ENCODE assay signal across 17 cellular contexts in genomic region chr22:37430941-37431340, GRCh38. TPM values are rescaled to one million over a fixed set of nuclear protein-coding genes. Genes with fewer than 3 reads are reported as not detected.
"Had no signal": no experiment of that assay in that cellular context is flagged by ENCODE, and none has a peak within 500 bp of the region (broad histone marks: within the 10 kb centered on the region; RNA-seq: fewer than 3 reads in every experiment).

No MANE protein-coding gene starts in this region.

- H3K4me3 ChIP-seq: gastroesophageal sphincter, left ventricle myocardium inferior had no signal

- ATAC-seq: gastroesophageal sphincter, natural killer cell had no signal

- H3K4me3 Mint-ChIP-seq: activated B cell treated with CpG ODN at 0.5 μM for 24 hours; activated T-helper 1 cell treated with anti-CD3 and anti-CD28 coated beads, Interleukin-12 subunit alpha, Interleukin-12 subunit beta, Interleukin-2, Interleukin-4 antibody, amounts not matched to agents 30 ng/mL and 10 ng/mL and 1 ng/mL, durations not matched to agents 14 hours and 24 hours and 36 hours; dendritic cell treated with granulocyte-macrophage colony-stimulating factor and Interleukin-4, amounts not matched to agents 40 ng/mL and 50 ng/mL, for 4 days; natural killer cell had no signal

- DNase-seq: activated B cell treated with CpG ODN at 0.5 μM for 24 hours; activated CD4-positive, alpha-beta T cell treated with anti-CD3 and anti-CD28 coated beads for 48 hours; activated CD8-positive, alpha-beta memory T cell treated with anti-CD3 and anti-CD28 coated beads for 24 hours; aorta; effector memory CD4-positive, alpha-beta T cell; left ventricle myocardium inferior; mesendoderm; natural killer cell; stimulated activated CD4-positive, alpha-beta T cell treated with anti-CD3 and anti-CD28 coated beads, Interleukin-15, amount 100 ng/mL, for 24 hours; stimulated activated CD4-positive, alpha-beta T cell treated with anti-CD3 and anti-CD28 coated beads, Interleukin-4, amount 100 ng/mL, for 24 hours; stimulated activated naive CD4-positive, alpha-beta T cell treated with Interleukin-2 at 50 U/mL for 16 hours; substantia nigra; trophoblast cell had no signal

- H3K9me3 ChIP-seq: left ventricle myocardium inferior had no signal

- H3K9me3 Mint-ChIP-seq: activated B cell treated with CpG ODN at 0.5 μM for 24 hours, natural killer cell had no signal

- H3K36me3 ChIP-seq: gastroesophageal sphincter, left ventricle myocardium inferior had no signal

- H3K36me3 Mint-ChIP-seq: natural killer cell had no signal

- H3K27ac Mint-ChIP-seq: activated B cell treated with CpG ODN at 0.5 μM for 24 hours; activated T-helper 1 cell treated with anti-CD3 and anti-CD28 coated beads, Interleukin-12 subunit alpha, Interleukin-12 subunit beta, Interleukin-2, Interleukin-4 antibody, amounts not matched to agents 30 ng/mL and 10 ng/mL and 1 ng/mL, durations not matched to agents 14 hours and 24 hours and 36 hours; dendritic cell treated with granulocyte-macrophage colony-stimulating factor and Interleukin-4, amounts not matched to agents 40 ng/mL and 50 ng/mL, for 4 days; natural killer cell had no signal

- H3K27ac ChIP-seq: gastroesophageal sphincter, left ventricle myocardium inferior had no signal

RNA-seq across cellular contexts. Expression of gene ELFN2, which starts 3.7 kb away (rescaled TPM):
- total RNA-seq: activated B cell treated with CpG ODN at 0.5 μM for 24 hours, left ventricle myocardium inferior had no signal
- polyA plus RNA-seq: aorta had no signal

RNA-seq across cellular contexts. Expression of gene MFNG, which starts 55.2 kb away (rescaled TPM):
- total RNA-seq: epithelial cell of proximal tubule had no signal
